4 cellular contexts compared by ENCODE assay signal in the genomic region with DNA sequence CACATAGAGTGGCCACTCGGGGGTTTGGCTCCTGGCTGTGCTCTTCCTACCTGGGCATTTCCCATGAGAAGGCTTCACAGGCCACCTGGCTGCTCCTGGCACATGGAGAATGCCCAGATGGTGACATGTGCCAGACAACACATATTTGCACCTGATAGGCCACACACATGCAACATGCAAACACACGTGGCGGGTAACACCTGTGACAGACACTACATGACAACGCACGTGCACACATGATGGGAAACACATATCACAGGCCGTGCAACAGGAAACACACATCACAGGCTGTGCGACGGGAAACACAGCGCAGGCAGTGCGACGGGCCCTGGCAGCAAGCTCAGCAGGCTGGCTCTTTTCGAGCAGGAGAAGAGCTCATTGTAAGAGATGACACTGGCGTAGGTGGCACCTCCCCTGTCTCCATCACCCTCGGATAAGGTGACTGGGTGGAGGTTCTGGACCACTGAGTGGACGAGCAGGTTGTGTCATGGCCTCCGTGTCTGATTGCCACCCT. TPM values are rescaled to one million over a fixed set of nuclear protein-coding genes. Genes with fewer than 3 reads are reported as not detected.
"Had no signal": no experiment of that assay in that cellular context is flagged by ENCODE, and none has a peak within 500 bp of the region (broad histone marks: within the 10 kb centered on the region; RNA-seq: fewer than 3 reads in every experiment).

No MANE protein-coding gene starts in this region.

RNA-seq across cellular contexts. Expression of a gene that starts 55.8 kb away (rescaled TPM):
- total RNA-seq: LHCN-M2, M059J, MCF 10A, NCI-H460 had no signal
